ENCODE assay signal across 25 cellular contexts in genomic region chr9:98747476-98747875, GRCh38. TPM values are rescaled to one million over a fixed set of nuclear protein-coding genes. Genes with fewer than 3 reads are reported as not detected.
"Had no signal": no experiment of that assay in that cellular context is flagged by ENCODE, and none has a peak within 500 bp of the region (broad histone marks: within the 10 kb centered on the region; RNA-seq: fewer than 3 reads in every experiment).

No MANE protein-coding gene starts in this region.

- DNase-seq: Karpas-422, KG1, MG63, NCI-H1092, NCI-H1105 treated with DMSO at 0.1 percent for 48 hours, NCI-H1417 treated with DMSO at 0.1 percent for 48 hours, NCI-H146, NCI-H1694 treated with DMSO at 0.1 percent for 48 hours, NCI-H1930, NCI-H2081 treated with DMSO at 0.1 percent for 48 hours, NCI-H2171, NCI-H226, NCI-H446, NCI-H510A, NCI-H524 treated with DMSO at 0.1 percent for 48 hours, NCI-H69, NCI-H774, PC-3, SHP77 treated with DMSO at 0.1 percent for 48 hours, SJCRH30 had no signal

- H3K9me3 ChIP-seq: MG63, SJCRH30 had no signal

- ATAC-seq: Panc1, PC-3, Right ventricle myocardium inferior, SK-N-SH treated with all-trans-retinoic acid at 6 μM for 48 hours had no signal

- H3K4me3 ChIP-seq: MG63, SJCRH30 had no signal

- H3K27ac ChIP-seq: SJCRH30 had no signal

- H3K4me1 ChIP-seq: SJCRH30 had no signal

- H3K27me3 ChIP-seq: MG63, SJCRH30 had no signal

RNA-seq across cellular contexts. Expression of gene GABBR2, which starts 38.7 kb away (rescaled TPM):
- total RNA-seq: HT-29, OCI-LY7, SJCRH30 had no signal
